8 cellular contexts compared by ENCODE assay signal in genomic region chr12:26651566-26652188, GRCh38.
DNase-seq lines count a peak whose midpoint lies in the region; ATAC-seq, FAIRE-seq and TF ChIP-seq lines count a peak whose summit lies in the region.

No MANE protein-coding gene starts in this region.

- H2AFZ ChIP-seq in Loucy (ENCODE audit: low read length) = no peak overlapping the region

- no peak for ATAC-seq in HG02840 (IDR thresholded peaks at IDR 0.05; ENCODE audit: low FRiP score, unreplicated experiment)

- peak; percentile 58 for DNase-seq in SIG-M5 treated with dmso at 0.1 percent for 504 hours (lab: John Stamatoyannopoulos, UW; ENCODE audit: unreplicated experiment)
- no peak for DNase-seq in SIG-M5 (lab: John Stamatoyannopoulos, UW)
- DNase-seq in SHP77 (lab: John Stamatoyannopoulos, UW) = peak; percentile 38 to 50
- peak; percentile 80 to 86 for DNase-seq in cardiac fibroblast (ENCODE audit: low read depth in 2 of 2)
- peak; percentile 32 for DNase-seq in stimulated activated CD4-positive, alpha-beta T cell treated with anti-CD3 and anti-CD28 coated beads, Interleukin-4, amount 100 ng/mL, for 24 hours

- no peaks in the 10 kb centered on the region for H3K4me1 ChIP-seq in Loucy (ENCODE audit: insufficient read depth, low read length, poor library complexity, severe bottlenecking)

- H3K27me3 ChIP-seq in Loucy (ENCODE audit: insufficient read depth, low read length, poor library complexity, severe bottlenecking) = no peaks in the 10 kb centered on the region

- H3F3A ChIP-seq in Loucy (ENCODE audit: low read depth) = no peaks in the 10 kb centered on the region

- H3K79me2 ChIP-seq in Loucy (ENCODE audit: insufficient read depth, low read length) = no peaks in the 10 kb centered on the region

- H4K20me1 ChIP-seq in Loucy (ENCODE audit: insufficient read depth, low read length, poor library complexity, severe bottlenecking) = no peaks in the 10 kb centered on the region

- H3K9me3 ChIP-seq in Loucy (ENCODE audit: insufficient read depth, low read depth, low read length) = no peaks in the 10 kb centered on the region

- TF ChIP-seq CTCF in Loucy (conservative IDR thresholded peaks at IDR 0.05; ENCODE audit: low read length) (peak; percentile 95), cardiac fibroblast (IDR thresholded peaks at IDR 0.05; ENCODE audit: low read depth, low read length) (peak; percentile 75)

- H3K36me3 ChIP-seq in Loucy (ENCODE audit: insufficient read depth, low read length) = peaks cover 24% of the 10 kb centered on the region; the same call in 1 of the 2 replicates

- no peak overlapping the region for H3K4me2 ChIP-seq in Loucy (ENCODE audit: low read depth, low read length, poor library complexity, severe bottlenecking)

- no peaks in the 10 kb centered on the region for H3K9me2 ChIP-seq in Loucy (replicated peaks; ENCODE audit: low read depth, low read length)

- H3K4me3 ChIP-seq in Loucy (ENCODE audit: low read length, poor library complexity, severe bottlenecking) = no peak overlapping the region
- no peak overlapping the region for H3K4me3 ChIP-seq in cardiac fibroblast (replicated peaks in 1 of 2; ENCODE audit: low read depth in 2 of 2, low read length in 2 of 2)

- peak; percentile 13 for FAIRE-seq in islet of Langerhans (lab: Jason Lieb, UNC)

- H3K9ac ChIP-seq in Loucy (ENCODE audit: low read depth, low read length, poor library complexity, severe bottlenecking) = no peak overlapping the region
